Comparison of ENCODE assay signal across 1 cellular context in the genomic region with DNA sequence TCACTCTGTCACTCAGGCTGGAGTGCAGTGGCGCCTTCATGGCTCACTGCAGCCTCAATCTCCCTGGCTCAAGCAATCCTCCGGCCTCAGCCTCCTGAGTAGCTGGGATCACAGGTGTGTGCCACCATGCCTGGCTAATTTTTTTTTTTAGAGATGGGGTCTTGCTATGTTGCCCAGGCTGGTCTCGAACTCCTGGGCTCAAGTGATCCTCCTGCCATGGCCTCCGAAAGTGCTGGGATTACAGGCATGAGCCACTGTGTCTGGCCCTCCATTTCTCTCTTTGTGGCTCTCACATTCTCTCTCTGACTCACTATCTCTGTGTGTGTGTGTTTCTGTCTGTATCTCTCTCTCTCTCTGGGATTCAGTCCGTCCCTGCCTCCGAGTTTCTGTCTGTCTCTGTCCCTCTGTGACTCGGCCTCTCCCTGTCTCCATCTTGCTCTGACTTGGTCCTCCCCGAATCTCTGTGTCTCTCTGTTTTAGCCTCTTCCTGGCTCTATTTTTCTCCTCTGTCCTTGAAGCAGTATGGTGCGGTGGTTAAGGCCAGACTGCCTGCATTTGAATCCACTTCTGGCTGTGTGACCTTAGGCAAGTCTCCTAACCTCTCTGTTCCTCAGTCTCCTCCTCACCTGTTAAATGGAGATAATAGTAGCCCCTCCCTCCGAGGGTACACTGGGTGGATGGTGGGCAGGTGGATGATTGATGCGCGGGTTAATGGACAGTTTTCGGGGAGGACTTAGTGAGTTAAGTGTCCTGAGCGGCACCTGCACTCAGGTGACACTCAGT.
TF ChIP-seq lines count a peak whose summit lies in the region.

No MANE protein-coding gene starts in this region.

TF ChIP-seq in IMR-90, 13 proteins besides CTCF, POLR2A, EP300 and RAD21 (continued from another document):
- TF ChIP-seq, protein P1, sequence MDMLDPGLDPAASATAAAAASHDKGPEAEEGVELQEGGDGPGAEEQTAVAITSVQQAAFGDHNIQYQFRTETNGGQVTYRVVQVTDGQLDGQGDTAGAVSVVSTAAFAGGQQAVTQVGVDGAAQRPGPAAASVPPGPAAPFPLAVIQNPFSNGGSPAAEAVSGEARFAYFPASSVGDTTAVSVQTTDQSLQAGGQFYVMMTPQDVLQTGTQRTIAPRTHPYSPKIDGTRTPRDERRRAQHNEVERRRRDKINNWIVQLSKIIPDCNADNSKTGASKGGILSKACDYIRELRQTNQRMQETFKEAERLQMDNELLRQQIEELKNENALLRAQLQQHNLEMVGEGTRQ (IDR thresholded peaks at IDR 0.05; ENCODE audit: low read depth, low read length): no peak
- TF ChIP-seq BHLHE40 (IDR thresholded peaks at IDR 0.05; ENCODE audit: low read depth, low read length) (no peak), CEBPB (IDR thresholded peaks at IDR 0.05; ENCODE audit: low read depth, low read length) (no peak), MAZ (IDR thresholded peaks at IDR 0.05; ENCODE audit: borderline replicate concordance, low read depth, low read length) (no peak), FOS (IDR thresholded peaks at IDR 0.05; ENCODE audit: low read depth, low read length) (no peak), RFX5 (IDR thresholded peaks at IDR 0.05; ENCODE audit: low read depth, low read length) (no peak), SMC3 (IDR thresholded peaks at IDR 0.05; ENCODE audit: low read depth, low read length) (no peak)
TF ChIP-seq in IMR-90: peak in this region for 0.
